In the genomic region with DNA sequence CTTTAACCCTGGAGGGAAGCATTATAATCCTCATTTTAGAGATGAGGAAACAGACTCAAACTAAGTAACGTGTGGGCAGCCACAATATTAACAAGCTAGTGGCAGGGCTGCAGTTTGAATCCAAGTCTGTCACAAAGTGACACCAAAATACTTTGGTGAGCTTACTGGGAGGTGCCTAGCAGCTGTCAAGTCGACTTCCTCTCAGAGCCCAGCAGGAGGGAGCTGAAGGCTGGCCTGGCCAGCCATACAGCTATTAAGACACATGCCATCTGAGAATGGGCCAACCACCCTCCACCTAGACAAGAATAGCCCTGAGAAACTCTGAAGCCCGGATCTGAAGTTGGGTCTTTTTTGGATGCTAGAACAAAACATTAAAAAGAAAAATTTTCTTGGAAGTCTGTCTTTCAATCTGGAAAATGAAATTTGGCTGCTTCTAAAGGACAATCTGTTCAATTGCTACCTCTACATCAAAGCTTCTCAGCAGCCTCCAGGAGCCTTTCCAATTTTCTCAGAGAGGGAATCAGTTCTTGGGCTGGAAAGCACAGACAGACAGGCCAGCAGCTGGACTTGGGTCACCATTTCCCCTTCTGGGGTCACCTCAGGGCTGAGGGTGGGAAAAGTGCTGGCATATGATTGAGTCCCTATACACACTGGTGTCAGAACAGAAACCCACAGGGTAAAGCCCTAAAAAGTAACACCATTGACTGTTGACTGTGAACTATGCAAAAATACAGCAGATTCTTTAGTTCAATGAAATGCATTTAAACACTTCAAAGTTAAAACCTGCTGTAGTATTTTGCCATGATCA, we compare ENCODE assay signal across 1 cellular context.
TF ChIP-seq lines count a peak whose summit lies in the region.

No MANE protein-coding gene starts in this region.

TF ChIP-seq in HEK293T, 16 proteins besides CTCF, POLR2A, EP300 and RAD21 (continued from another document):
- TF ChIP-seq BHLHE40 (IDR thresholded peaks at IDR 0.05; ENCODE audit: borderline replicate concordance) (no peak), NFRKB (IDR thresholded peaks at IDR 0.05) (no peak), ARNT (IDR thresholded peaks at IDR 0.05) (no peak)
TF ChIP-seq in HEK293T: peak in this region for 0.
